Comparison of ENCODE assay signal across 25 cellular contexts in genomic region chr14:104303705-104304425, GRCh38.
"Had no signal": no experiment of that assay in that cellular context is flagged by ENCODE, and none has a peak within 500 bp of the region (broad histone marks: within the 10 kb centered on the region; RNA-seq: fewer than 3 reads in every experiment).

No MANE protein-coding gene starts in this region.

- H3K36me3 ChIP-seq: brain microvascular endothelial cell, heart left ventricle, left lung, sigmoid colon, tibial artery had no signal

- H3K27me3 ChIP-seq: brain microvascular endothelial cell, sigmoid colon had no signal

- H3K4me1 Mint-ChIP-seq: activated naive CD4-positive, alpha-beta T cell treated with anti-CD3 and anti-CD28 coated beads, Interleukin-2, amount 10 ng/mL, durations not matched to agents 7 days and 5 days; activated naive CD8-positive, alpha-beta T cell treated with anti-CD3 and anti-CD28 coated beads, Interleukin-2, amount 10 ng/mL, durations not matched to agents 7 days and 5 days; mesothelial cell of epicardium; stimulated activated memory B cell treated with anti-CD40 and anti-IgM and Interleukin-4, amounts not matched to agents 10 μg/mL and 1 μg/mL and 100 μg/mL, for 72 hours; stimulated activated naive CD8-positive, alpha-beta T cell treated with anti-CD3 and anti-CD28 coated beads, Interleukin-15, amount 100 ng/mL, for 72 hours had no signal

- H3K27me3 Mint-ChIP-seq: activated naive CD4-positive, alpha-beta T cell treated with anti-CD3 and anti-CD28 coated beads, Interleukin-2, amount 10 ng/mL, durations not matched to agents 7 days and 5 days; activated naive CD8-positive, alpha-beta T cell treated with anti-CD3 and anti-CD28 coated beads, Interleukin-2, amount 10 ng/mL, durations not matched to agents 7 days and 5 days; stimulated activated naive CD8-positive, alpha-beta T cell treated with anti-CD3 and anti-CD28 coated beads, Interleukin-15, amount 100 ng/mL, for 72 hours had no signal

- FAIRE-seq: astrocyte, endothelial cell of umbilical vein had no signal

- ATAC-seq: left lung; naive thymus-derived CD4-positive, alpha-beta T cell; stimulated activated memory B cell treated with anti-CD40 and anti-IgM and Interleukin-4, amounts not matched to agents 10 μg/mL and 1 μg/mL and 100 μg/mL, for 72 hours; stimulated activated naive CD8-positive, alpha-beta T cell treated with anti-CD3 and anti-CD28 coated beads, Interleukin-15, amount 100 ng/mL, for 72 hours had no signal

- H3K4me3 Mint-ChIP-seq: activated naive CD4-positive, alpha-beta T cell treated with anti-CD3 and anti-CD28 coated beads, Interleukin-2, amount 10 ng/mL, durations not matched to agents 7 days and 5 days; activated naive CD8-positive, alpha-beta T cell treated with anti-CD3 and anti-CD28 coated beads, Interleukin-2, amount 10 ng/mL, durations not matched to agents 7 days and 5 days; activated T-helper 1 cell treated with anti-CD3 and anti-CD28 coated beads, Interleukin-12 subunit alpha, Interleukin-12 subunit beta, Interleukin-2, Interleukin-4 antibody, amounts not matched to agents 30 ng/mL and 10 ng/mL and 1 ng/mL, durations not matched to agents 14 hours and 24 hours and 36 hours; mesothelial cell of epicardium; naive thymus-derived CD4-positive, alpha-beta T cell; stimulated activated memory B cell treated with anti-CD40 and anti-IgM and Interleukin-4, amounts not matched to agents 10 μg/mL and 1 μg/mL and 100 μg/mL, for 72 hours; stimulated activated naive CD8-positive, alpha-beta T cell treated with anti-CD3 and anti-CD28 coated beads, Interleukin-15, amount 100 ng/mL, for 72 hours had no signal

- H3K4me2 ChIP-seq: smooth muscle cell had no signal

- H3K27ac Mint-ChIP-seq: activated naive CD4-positive, alpha-beta T cell treated with anti-CD3 and anti-CD28 coated beads, Interleukin-2, amount 10 ng/mL, durations not matched to agents 7 days and 5 days; activated naive CD8-positive, alpha-beta T cell treated with anti-CD3 and anti-CD28 coated beads, Interleukin-2, amount 10 ng/mL, durations not matched to agents 7 days and 5 days; activated T-helper 1 cell treated with anti-CD3 and anti-CD28 coated beads, Interleukin-12 subunit alpha, Interleukin-12 subunit beta, Interleukin-2, Interleukin-4 antibody, amounts not matched to agents 30 ng/mL and 10 ng/mL and 1 ng/mL, durations not matched to agents 14 hours and 24 hours and 36 hours; mesothelial cell of epicardium; naive thymus-derived CD4-positive, alpha-beta T cell; stimulated activated memory B cell treated with anti-CD40 and anti-IgM and Interleukin-4, amounts not matched to agents 10 μg/mL and 1 μg/mL and 100 μg/mL, for 72 hours; stimulated activated naive CD8-positive, alpha-beta T cell treated with anti-CD3 and anti-CD28 coated beads, Interleukin-15, amount 100 ng/mL, for 72 hours had no signal

- H3K9me3 ChIP-seq: heart left ventricle, left lung, sigmoid colon, tibial artery had no signal

- H3K36me3 Mint-ChIP-seq: activated naive CD4-positive, alpha-beta T cell treated with anti-CD3 and anti-CD28 coated beads, Interleukin-2, amount 10 ng/mL, durations not matched to agents 7 days and 5 days; mesothelial cell of epicardium; stimulated activated memory B cell treated with anti-CD40 and anti-IgM and Interleukin-4, amounts not matched to agents 10 μg/mL and 1 μg/mL and 100 μg/mL, for 72 hours had no signal

- H3K27ac ChIP-seq: brain microvascular endothelial cell, heart left ventricle, left lung, sigmoid colon, tibial artery had no signal

- DNase-seq: activated CD4-positive, alpha-beta T cell treated with anti-CD3 and anti-CD28 coated beads for 4 hours; activated CD4-positive, alpha-beta T cell treated with anti-CD3 and anti-CD28 coated beads, Interleukin-2, amount 50 U/mL, for 4 hours; activated effector memory CD4-positive, alpha-beta T cell treated with anti-CD3 and anti-CD28 coated beads, Interleukin-2, amount 50 U/mL, for 16 hours; activated naive CD4-positive, alpha-beta T cell treated with anti-CD3 and anti-CD28 coated beads, Interleukin-2, amount 10 ng/mL, durations not matched to agents 7 days and 5 days; activated naive CD8-positive, alpha-beta T cell treated with anti-CD3 and anti-CD28 coated beads, Interleukin-2, amount 10 ng/mL, durations not matched to agents 7 days and 5 days; activated T-cell treated with anti-CD3 and anti-CD28 coated beads for 4 hours; brain microvascular endothelial cell; caudate nucleus; kidney glomerular epithelial cell; mammary epithelial cell; naive thymus-derived CD4-positive, alpha-beta T cell; sigmoid colon; stimulated activated CD4-positive, alpha-beta T cell treated with anti-CD3 and anti-CD28 coated beads, Interleukin-1b, Interleukin-23, amount 100 ng/mL, for 48 hours; stimulated activated CD4-positive, alpha-beta T cell treated with anti-CD3 and anti-CD28 coated beads, Interleukin-4, amount 100 ng/mL, for 4 hours; stimulated activated CD8-positive, alpha-beta memory T cell treated with anti-CD3 and anti-CD28 coated beads, Interleukin-4, amount 100 ng/mL, for 48 hours; stimulated activated naive CD8-positive, alpha-beta T cell treated with anti-CD3 and anti-CD28 coated beads, Interleukin-15, amount 100 ng/mL, for 72 hours; tibial artery had no signal

- H3K4me1 ChIP-seq: left lung, sigmoid colon, tibial artery had no signal

- H3K4me3 ChIP-seq: heart left ventricle, left lung, sigmoid colon, smooth muscle cell, tibial artery had no signal
